Comparison of ENCODE assay signal across 1 cellular context in genomic region chr3:149970716-149971402, GRCh38.
TF ChIP-seq lines count a peak whose summit lies in the region.

Gene PFN2, minus strand, starts transcription at chr3:149970895. Its CDS starts 39 bp downstream, at chr3:149970856.

TF ChIP-seq in HCT116, 20 proteins besides CTCF, POLR2A, EP300 and RAD21 (continued from another document):
- no peak for TF ChIP-seq ZBTB33 (IDR thresholded peaks at IDR 0.05; ENCODE audit: extremely low read depth, insufficient replicate concordance, low read length)
- no peak for TF ChIP-seq JUND (IDR thresholded peaks at IDR 0.05)
